ENCODE assay signal across 11 cellular contexts in genomic region chr4:165700855-165701254, GRCh38.
DNase-seq lines count a peak whose midpoint lies in the region; ATAC-seq and TF ChIP-seq lines count a peak whose summit lies in the region.
"Had no signal": no experiment of that assay in that cellular context is flagged by ENCODE, and none has a peak within 500 bp of the region (broad histone marks: within the 10 kb centered on the region; RNA-seq: fewer than 3 reads in every experiment).

No MANE protein-coding gene starts in this region.

- H3K4me2 ChIP-seq in mammary epithelial cell (ENCODE audit: insufficient read depth, low read depth, low read length), result no peak overlapping the region

- H3K36me3 ChIP-seq in breast epithelium (no peaks in the 10 kb centered on the region), mammary epithelial cell (ENCODE audit: insufficient read depth, low read length) (no peaks in the 10 kb centered on the region)

- DNase-seq in MCF 10A (ENCODE audit: unreplicated experiment), result peak; percentile 34
- no peak for DNase-seq in breast epithelium (ENCODE audit: low spot score in 2 of 2)
- no peak for DNase-seq in mammary epithelial cell
- DNase-seq in stimulated activated CD8-positive, alpha-beta memory T cell treated with anti-CD3 and anti-CD28 coated beads, Interleukin-4, amount 100 ng/mL, for 48 hours, result no peak
- no peak for DNase-seq in C1 segment of cervical spinal cord (lab: John Stamatoyannopoulos, UW)
- DNase-seq: central memory CD4-positive, alpha-beta T cell; glutamatergic neuron; NCI-H1436 treated with DMSO at 0.1 percent for 48 hours had no signal

- H3K4me1 ChIP-seq in breast epithelium, result no peaks in the 10 kb centered on the region
- H3K4me1 ChIP-seq in mammary epithelial cell (ENCODE audit: insufficient read depth, low read length), result no peaks in the 10 kb centered on the region

- no peaks in the 10 kb centered on the region for H3K9me3 Mint-ChIP-seq in MCF 10A (ENCODE audit: unreplicated experiment)
- H3K9me3 Mint-ChIP-seq in stimulated activated memory B cell treated with anti-CD40 and anti-IgM and Interleukin-4, amounts not matched to agents 10 μg/mL and 1 μg/mL and 100 μg/mL, for 72 hours, result no peaks in the 10 kb centered on the region

- H3K36me3 Mint-ChIP-seq in MCF 10A (ENCODE audit: insufficient read depth, unreplicated experiment), result no peaks in the 10 kb centered on the region
- no peaks in the 10 kb centered on the region for H3K36me3 Mint-ChIP-seq in stimulated activated memory B cell treated with anti-CD40 and anti-IgM and Interleukin-4, amounts not matched to agents 10 μg/mL and 1 μg/mL and 100 μg/mL, for 72 hours

- POLR2A ChIA-PET in MCF 10A (lab: Yijun Ruan, JAX), result interaction anchor here (0.6 kb wide), 1 partner anchor 32 kb away, joined by 3 read pairs; no protein-coding TSS in a partner anchor

- H3K27me3 ChIP-seq in breast epithelium (no peaks in the 10 kb centered on the region), mammary epithelial cell (ENCODE audit: insufficient read depth, low read length) (no peaks in the 10 kb centered on the region)

- no peak overlapping the region for H3K9ac ChIP-seq in mammary epithelial cell (ENCODE audit: insufficient read depth, low read length)

- H3K4me3 Mint-ChIP-seq in MCF 10A (ENCODE audit: unreplicated experiment), result no peak overlapping the region
- H3K4me3 Mint-ChIP-seq in stimulated activated memory B cell treated with anti-CD40 and anti-IgM and Interleukin-4, amounts not matched to agents 10 μg/mL and 1 μg/mL and 100 μg/mL, for 72 hours, result no peak overlapping the region

- H4K20me1 ChIP-seq in mammary epithelial cell (ENCODE audit: insufficient read depth, low read length), result no peaks in the 10 kb centered on the region

- in situ Hi-C loops in mammary epithelial cell (cut with MboI; ENCODE audit: low sequenced_read_pairs in 2 of 2), result no loop called here

- no peak overlapping the region for H3K27ac Mint-ChIP-seq in MCF 10A (ENCODE audit: low read depth, unreplicated experiment)
- H3K27ac Mint-ChIP-seq in stimulated activated memory B cell treated with anti-CD40 and anti-IgM and Interleukin-4, amounts not matched to agents 10 μg/mL and 1 μg/mL and 100 μg/mL, for 72 hours, result no peak overlapping the region

- BruUV-seq in MCF 10A (replicated peaks; lab: Mats Ljungman, UMichigan), result no TSS peak
- no TSS peak for BruUV-seq in mammary epithelial cell (replicated peaks; lab: Mats Ljungman, UMichigan)

- dilution Hi-C loops in mammary epithelial cell (cut with HindIII; ENCODE audit: low sequenced_read_pairs), result no loop called here

- no peak for TF ChIP-seq POLR2A in breast epithelium (IDR thresholded peaks at IDR 0.05)

- ATAC-seq in HG03354 (IDR thresholded peaks at IDR 0.05; ENCODE audit: poor library complexity, severe bottlenecking, unreplicated experiment) (peak; percentile 65), HG02852 (IDR thresholded peaks at IDR 0.05; ENCODE audit: unreplicated experiment) (no peak)
- peak; percentile 16 for ATAC-seq in stimulated activated memory B cell treated with anti-CD40 and anti-IgM and Interleukin-4, amounts not matched to agents 10 μg/mL and 1 μg/mL and 100 μg/mL, for 72 hours

- TF ChIP-seq CTCF in MCF 10A (IDR thresholded peaks at IDR 0.05; ENCODE audit: unreplicated experiment) (no peak), breast epithelium (IDR thresholded peaks at IDR 0.05) (no peak), mammary epithelial cell (conservative IDR thresholded peaks at IDR 0.05 in 1 of 2, IDR thresholded peaks at IDR 0.05 in 1 of 2; ENCODE audit: extremely low read depth in 1 of 2, insufficient read depth in 1 of 2, low read depth in 1 of 2, low read length in 2 of 2) (peak; percentile 33 to 64)

- H3K4me3 ChIP-seq in breast epithelium (no peak overlapping the region), mammary epithelial cell (replicated peaks in 1 of 3; ENCODE audit: insufficient read depth in 1 of 3, low read depth in 2 of 3, low read length in 3 of 3) (no peak overlapping the region)

- H3K79me2 ChIP-seq in mammary epithelial cell (ENCODE audit: insufficient read depth, low read length), result no peaks in the 10 kb centered on the region

- H3K27ac ChIP-seq in breast epithelium, result no peak overlapping the region
- no peak overlapping the region for H3K27ac ChIP-seq in mammary epithelial cell (ENCODE audit: insufficient read depth, low read depth, low read length)

- no peaks in the 10 kb centered on the region for H3K4me1 Mint-ChIP-seq in MCF 10A (ENCODE audit: insufficient read depth, unreplicated experiment)
- no peaks in the 10 kb centered on the region for H3K4me1 Mint-ChIP-seq in stimulated activated memory B cell treated with anti-CD40 and anti-IgM and Interleukin-4, amounts not matched to agents 10 μg/mL and 1 μg/mL and 100 μg/mL, for 72 hours

- CTCF ChIA-PET in MCF 10A (lab: Yijun Ruan, JAX), result interaction anchor here (0.7 to 1.2 kb wide), 6 partner anchors 10 to 50 kb away, joined by 3 to 8 read pairs (median 3); no protein-coding TSS in a partner anchor
- CTCF ChIA-PET in mammary epithelial cell (lab: Charles Lee; ENCODE audit: low non-redundant PET), result interaction anchor here (0.6 kb wide), 1 partner anchor 162 kb away, joined by 3 read pairs; no protein-coding TSS in a partner anchor

- no peak overlapping the region for H2AFZ ChIP-seq in mammary epithelial cell (ENCODE audit: low read depth, low read length)

- H3K27me3 Mint-ChIP-seq in MCF 10A (ENCODE audit: insufficient read depth, unreplicated experiment), result no peaks in the 10 kb centered on the region
- no peaks in the 10 kb centered on the region for H3K27me3 Mint-ChIP-seq in stimulated activated memory B cell treated with anti-CD40 and anti-IgM and Interleukin-4, amounts not matched to agents 10 μg/mL and 1 μg/mL and 100 μg/mL, for 72 hours

- intact Hi-C loops in MCF 10A (cut with micrococcal nuclease) (no loop called here), breast epithelium (cut with DNase I; ENCODE audit: low total_unique reads) (loop anchor here (5.0 to 10.0 kb wide), 2 partner anchors 546 to 1726 kb away; no protein-coding TSS in a partner anchor), mammary epithelial cell (cut with micrococcal nuclease) (loop anchor here (1.0 kb wide), 1 partner anchor 164 kb away; no protein-coding TSS in a partner anchor)

- H3K9me3 ChIP-seq in breast epithelium, result no peaks in the 10 kb centered on the region
- no peaks in the 10 kb centered on the region for H3K9me3 ChIP-seq in mammary epithelial cell (replicated peaks; ENCODE audit: insufficient read depth, low read length)

Comparison
In these comparisons a context has a peak if more than half of its experiments do, and no peak if none do; other contexts are left out.
1. CTCF ChIP-seq: peak in mammary epithelial cell (2 of 2); none in MCF 10A (single experiment) and breast epithelium (0 of 3).